ENCODE assay signal across 13 cellular contexts in the genomic region with DNA sequence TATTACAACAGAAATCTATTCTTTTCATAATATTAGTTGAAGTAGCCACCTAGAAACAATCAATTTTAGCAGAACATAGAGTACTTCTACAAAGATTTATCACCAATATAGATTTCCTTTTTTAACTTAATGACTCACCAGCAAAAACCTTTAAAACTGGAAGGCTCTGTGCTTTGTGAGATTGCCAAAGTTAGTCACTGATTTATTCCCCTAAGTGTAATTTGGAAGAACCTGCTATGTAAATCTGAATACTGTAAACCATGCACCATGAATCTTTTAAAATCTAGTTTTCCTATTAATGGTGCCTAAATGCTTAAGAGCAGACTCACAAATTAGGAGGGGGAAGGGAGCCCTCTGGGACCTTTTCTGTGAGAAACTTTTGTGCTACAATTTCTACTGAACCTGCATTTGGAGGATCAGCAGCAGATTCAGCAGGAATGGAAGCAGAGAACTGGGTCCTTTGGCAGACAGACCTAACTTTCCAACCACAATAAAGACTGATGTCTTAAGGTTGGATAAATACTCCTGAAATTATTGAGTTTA. TPM values are rescaled to one million over a fixed set of nuclear protein-coding genes. Genes with fewer than 3 reads are reported as not detected.
A peak's percentile ranks its signal among the peaks of the same experiment; 100 is the strongest.
DNase-seq lines count a peak whose midpoint lies in the region; ATAC-seq and TF ChIP-seq lines count a peak whose summit lies in the region.
"Had no signal": no experiment of that assay in that cellular context is flagged by ENCODE, and none has a peak within 500 bp of the region (broad histone marks: within the 10 kb centered on the region; RNA-seq: fewer than 3 reads in every experiment).

No MANE protein-coding gene starts in this region.

- H3K36me3 ChIP-seq in adrenal gland (replicated peaks in 1 of 2) = no peaks in the 10 kb centered on the region
- H3K36me3 ChIP-seq: thyroid gland had no signal

- ATAC-seq in naive thymus-derived CD8-positive, alpha-beta T cell = no peak
- ATAC-seq in GM21529 (IDR thresholded peaks at IDR 0.05; ENCODE audit: unreplicated experiment) = no peak
- ATAC-seq: K562 had no signal

- H3K4me1 ChIP-seq in adrenal gland (replicated peaks in 1 of 2) = peaks cover 26 to 32% of the 10 kb centered on the region in 2 donors
- H3K4me1 ChIP-seq: thyroid gland had no signal

- intact Hi-C loops in adrenal gland (cut with DNase I) = no loop called here

- no peaks in the 10 kb centered on the region for H3K27me3 ChIP-seq in adrenal gland
- H3K27me3 ChIP-seq: thyroid gland had no signal

- POLR2A ChIA-PET in naive thymus-derived CD8-positive, alpha-beta T cell (lab: Charles Lee) = no interaction called here

- no peaks in the 10 kb centered on the region for H3K9me3 Mint-ChIP-seq in progenitor cell of endocrine pancreas (ENCODE audit: low read depth)
- H3K9me3 Mint-ChIP-seq in naive thymus-derived CD8-positive, alpha-beta T cell = no peaks in the 10 kb centered on the region

- TF ChIP-seq POLR2A in adrenal gland (IDR thresholded peaks at IDR 0.05) = no peak

- peak overlapping the region; percentile 8 to 87 (median 59) for H3K27ac ChIP-seq in adrenal gland
- H3K27ac ChIP-seq: thyroid gland had no signal

- H3K36me3 Mint-ChIP-seq in progenitor cell of endocrine pancreas (ENCODE audit: insufficient read depth) = no peaks in the 10 kb centered on the region
- no peaks in the 10 kb centered on the region for H3K36me3 Mint-ChIP-seq in naive thymus-derived CD8-positive, alpha-beta T cell

- peaks cover 12% of the 10 kb centered on the region for H3K4me1 Mint-ChIP-seq in progenitor cell of endocrine pancreas (ENCODE audit: low read depth)
- H3K4me1 Mint-ChIP-seq in naive thymus-derived CD8-positive, alpha-beta T cell = peaks cover 0 to 1% (median 0%) of the 10 kb centered on the region in 4 donors

- TF ChIP-seq CTCF in adrenal gland (IDR thresholded peaks at IDR 0.05) (no peak), foreskin fibroblast (IDR thresholded peaks at IDR 0.05; ENCODE audit: low read depth, low read length) (no peak), progenitor cell of endocrine pancreas (IDR thresholded peaks at IDR 0.05; ENCODE audit: unreplicated experiment) (no peak)

- no peaks in the 10 kb centered on the region for H3K27me3 Mint-ChIP-seq in progenitor cell of endocrine pancreas
- H3K27me3 Mint-ChIP-seq in naive thymus-derived CD8-positive, alpha-beta T cell = peaks cover 0 to 2% (median 0%) of the 10 kb centered on the region in 5 donors

- H3K27ac Mint-ChIP-seq in progenitor cell of endocrine pancreas = no peak overlapping the region
- H3K27ac Mint-ChIP-seq in naive thymus-derived CD8-positive, alpha-beta T cell = no peak overlapping the region

- H3K9me3 ChIP-seq in adrenal gland (replicated peaks in 1 of 3) = no peaks in the 10 kb centered on the region
- H3K9me3 ChIP-seq: thyroid gland had no signal

- no peak overlapping the region for H3K4me3 Mint-ChIP-seq in progenitor cell of endocrine pancreas (ENCODE audit: low read depth)
- no peak overlapping the region for H3K4me3 Mint-ChIP-seq in naive thymus-derived CD8-positive, alpha-beta T cell

- no peak overlapping the region for H3K4me3 ChIP-seq in adrenal gland
- no peak overlapping the region for H3K4me3 ChIP-seq in foreskin fibroblast (ENCODE audit: low read depth in 1 of 2, low read length in 2 of 2)
- H3K4me3 ChIP-seq: K562, thyroid gland had no signal

- DNase-seq in EH (ENCODE audit: low read depth) (peak; percentile 34), adrenal gland (peak in 4 of 7 donors; percentile 8 to 48 (median 28)), foreskin fibroblast (peak; percentile 25 to 65), renal cortical epithelial cell (ENCODE audit: low read depth) (peak; percentile 93), progenitor cell of endocrine pancreas (ENCODE audit: low spot score, unreplicated experiment) (no peak), cerebellar nuclear complex (lab: John Stamatoyannopoulos, UW) (no peak)
- DNase-seq in naive thymus-derived CD8-positive, alpha-beta T cell = no peak
- DNase-seq: glutamatergic neuron; NCI-H69; stimulated activated CD4-positive, alpha-beta T cell treated with anti-CD3 and anti-CD28 coated beads, Interleukin-4, amount 100 ng/mL, for 4 hours; thyroid gland had no signal

RNA-seq across cellular contexts. Expression of a gene that starts 57.7 kb away (rescaled TPM):
- total RNA-seq in adrenal gland (100 to 1,000 TPM; 135 to 359 (median 279) TPM), renal cortical epithelial cell (35.3 and 110 TPM in 2 replicates), progenitor cell of endocrine pancreas (203 and 212 TPM in 2 replicates)
- polyA plus RNA-seq in adrenal gland = 100 to 1,000 TPM in 1 of 3 donors, 10 to 100 TPM in 2; 65.5 to 116 (median 86.3) TPM
- 100 to 1,000 TPM; 645 to 699 TPM for total RNA-seq in naive thymus-derived CD8-positive, alpha-beta T cell
- 100 to 1,000 TPM; 561 to 737 (median 604) TPM for polyA plus RNA-seq in naive thymus-derived CD8-positive, alpha-beta T cell

RNA-seq across cellular contexts. Expression of a gene that starts 59.4 kb away (rescaled TPM):
- total RNA-seq in adrenal gland (10 to 100 TPM in 7 of 8 donors, 1 to 10 TPM in 1; 6.9 to 24.6 (median 14.2) TPM), renal cortical epithelial cell (25.2 and 27.1 TPM in 2 replicates), progenitor cell of endocrine pancreas (16.5 and 17.4 TPM in 2 replicates)
- polyA plus RNA-seq in adrenal gland = 10 to 100 TPM in 1 of 3 donors, 1 to 10 TPM in 2; 2.6 to 17.9 (median 4.1) TPM
- total RNA-seq in naive thymus-derived CD8-positive, alpha-beta T cell = 10 to 100 TPM; 16.8 to 18.8 TPM
- 10 to 100 TPM; 14.7 to 17.6 (median 16.6) TPM for polyA plus RNA-seq in naive thymus-derived CD8-positive, alpha-beta T cell

Comparison
In these comparisons a context has a peak if more than half of its experiments do, and no peak if none do; other contexts are left out.
1. DNase-seq: peak in EH (single experiment), adrenal gland (4 of 7), foreskin fibroblast (2 of 2) and renal cortical epithelial cell (single experiment); none in progenitor cell of endocrine pancreas (single experiment), naive thymus-derived CD8-positive, alpha-beta T cell (0 of 10) and cerebellar nuclear complex (0 of 2).